ENCODE assay signal across 9 cellular contexts in genomic region chr5:179607449-179607931, GRCh38. TPM values are rescaled to one million over a fixed set of nuclear protein-coding genes. Genes with fewer than 3 reads are reported as not detected.
DNase-seq lines count a peak whose midpoint lies in the region; ATAC-seq, FAIRE-seq and TF ChIP-seq lines count a peak whose summit lies in the region.
"Had no signal": no experiment of that assay in that cellular context is flagged by ENCODE, and none has a peak within 500 bp of the region (broad histone marks: within the 10 kb centered on the region; RNA-seq: fewer than 3 reads in every experiment).

No MANE protein-coding gene starts in this region.

- H3K36me3 Mint-ChIP-seq in activated naive CD8-positive, alpha-beta T cell treated with anti-CD3 and anti-CD28 coated beads, Interleukin-2, amount 50 U/mL, for 24 hours (ENCODE audit: low read depth), result peaks cover 33% of the 10 kb centered on the region

- ATAC-seq in activated naive CD8-positive, alpha-beta T cell treated with anti-CD3 and anti-CD28 coated beads, Interleukin-2, amount 50 U/mL, for 24 hours, result peak; percentile 3

- H3K4me3 ChIP-seq in kidney (ENCODE audit: low read length in 2 of 2), result no peak overlapping the region

- intact Hi-C loops in kidney (cut with DNase I), result no loop called here

- peaks cover 26 to 48% of the 10 kb centered on the region in 2 donors for H3K36me3 ChIP-seq in kidney (ENCODE audit: control insufficient read depth in 1 of 2, insufficient read depth in 2 of 2, low read length in 2 of 2)

- no peaks in the 10 kb centered on the region for H3K27me3 Mint-ChIP-seq in activated naive CD8-positive, alpha-beta T cell treated with anti-CD3 and anti-CD28 coated beads, Interleukin-2, amount 50 U/mL, for 24 hours

- TF ChIP-seq CTCF in kidney (IDR thresholded peaks at IDR 0.05; ENCODE audit: borderline replicate concordance, extremely low read depth, insufficient read depth), result no peak

- H3K4me3 Mint-ChIP-seq in activated naive CD8-positive, alpha-beta T cell treated with anti-CD3 and anti-CD28 coated beads, Interleukin-2, amount 50 U/mL, for 24 hours, result no peak overlapping the region

- no peak for FAIRE-seq in kidney (lab: Jason Lieb, UNC)

- peak overlapping the region; percentile 9 for H3K27ac Mint-ChIP-seq in activated naive CD8-positive, alpha-beta T cell treated with anti-CD3 and anti-CD28 coated beads, Interleukin-2, amount 50 U/mL, for 24 hours

- peak; percentile 29 to 37 for DNase-seq in activated T-cell treated with anti-CD3 and anti-CD28 coated beads, Interleukin-2, amount 50 U/mL, for 48 hours
- DNase-seq in activated T-cell treated with anti-CD3 and anti-CD28 coated beads for 4 hours (no peak), kidney (peak; percentile 74), SKM-1 treated with dmso at 0.1 percent for 144 hours (lab: John Stamatoyannopoulos, UW; ENCODE audit: unreplicated experiment) (no peak), COR-L47 (lab: John Stamatoyannopoulos, UW) (no peak), DMS79 (lab: John Stamatoyannopoulos, UW) (no peak)
- no peak for DNase-seq in activated naive CD8-positive, alpha-beta T cell treated with anti-CD3 and anti-CD28 coated beads, Interleukin-2, amount 50 U/mL, for 24 hours
- DNase-seq: NCI-H1930 had no signal

- peaks cover 0 to 6% of the 10 kb centered on the region in 2 donors for H3K4me1 ChIP-seq in kidney (ENCODE audit: control insufficient read depth in 1 of 2, insufficient read depth in 1 of 2, low read depth in 1 of 2, low read length in 2 of 2)

- H3K4me1 Mint-ChIP-seq in activated naive CD8-positive, alpha-beta T cell treated with anti-CD3 and anti-CD28 coated beads, Interleukin-2, amount 50 U/mL, for 24 hours, result peaks cover 18% of the 10 kb centered on the region

- H3K27ac ChIP-seq in kidney (ENCODE audit: low read depth in 2 of 2, low read length in 2 of 2) (no peak overlapping the region), temporal lobe (ENCODE audit: low read depth, low read length) (peak overlapping the region; percentile 56)

- no peaks in the 10 kb centered on the region for H3K9me3 Mint-ChIP-seq in activated naive CD8-positive, alpha-beta T cell treated with anti-CD3 and anti-CD28 coated beads, Interleukin-2, amount 50 U/mL, for 24 hours

- H3K9me3 ChIP-seq in kidney (ENCODE audit: control insufficient read depth in 1 of 2, low read length in 2 of 2), result no peaks in the 10 kb centered on the region

- no peak overlapping the region for H3K9ac ChIP-seq in kidney (ENCODE audit: low read length in 2 of 2)

RNA-seq across cellular contexts. Expression of gene HNRNPH1, which starts 16.0 kb away (rescaled TPM):
- 564 TPM for total RNA-seq in kidney
- polyA plus RNA-seq in kidney (ENCODE audit: insufficient read depth, low read depth, low replicate concordance), result 191 TPM
- total RNA-seq in temporal lobe, result 448 TPM

RNA-seq across cellular contexts. Expression of gene RUFY1, which starts 57.1 kb away (rescaled TPM):
- total RNA-seq in kidney (56.3 TPM), temporal lobe (20.2 TPM)
- 48.5 TPM for polyA plus RNA-seq in kidney (ENCODE audit: insufficient read depth, low read depth, low replicate concordance)

Comparison
In these comparisons a context has a peak if more than half of its experiments do, and no peak if none do; other contexts are left out.
1. DNase-seq: peak in activated T-cell treated with anti-CD3 and anti-CD28 coated beads, Interleukin-2, amount 50 U/mL, for 48 hours (2 of 2) and kidney (single experiment); none in activated T-cell treated with anti-CD3 and anti-CD28 coated beads for 4 hours (single experiment), activated naive CD8-positive, alpha-beta T cell treated with anti-CD3 and anti-CD28 coated beads, Interleukin-2, amount 50 U/mL, for 24 hours (single experiment), SKM-1 treated with dmso at 0.1 percent for 144 hours (single experiment), COR-L47 (single experiment) and DMS79 (single experiment).